ENCODE assay signal across 21 cellular contexts in genomic region chr3:183524476-183524875, GRCh38. TPM values are rescaled to one million over a fixed set of nuclear protein-coding genes. Genes with fewer than 3 reads are reported as not detected.
DNase-seq lines count a peak whose midpoint lies in the region; ATAC-seq, FAIRE-seq and TF ChIP-seq lines count a peak whose summit lies in the region.
"Had no signal": no experiment of that assay in that cellular context is flagged by ENCODE, and none has a peak within 500 bp of the region (broad histone marks: within the 10 kb centered on the region; RNA-seq: fewer than 3 reads in every experiment).

No MANE protein-coding gene starts in this region.

- no peaks in the 10 kb centered on the region for H3K27me3 Mint-ChIP-seq in activated naive CD8-positive, alpha-beta T cell
- no peaks in the 10 kb centered on the region for H3K27me3 Mint-ChIP-seq in activated naive CD8-positive, alpha-beta T cell treated with anti-CD3 and anti-CD28 coated beads, Interleukin-2, amount 50 U/mL, for 24 hours
- no peaks in the 10 kb centered on the region for H3K27me3 Mint-ChIP-seq in stimulated activated memory B cell treated with anti-CD40 and anti-IgM and Interleukin-4, amounts not matched to agents 10 μg/mL and 1 μg/mL and 100 μg/mL, for 72 hours
- no peaks in the 10 kb centered on the region for H3K27me3 Mint-ChIP-seq in activated CD4-positive, alpha-beta T cell treated with anti-CD3 and anti-CD28 coated beads, Interleukin-2, amount 10 ng/mL, durations not matched to agents 7 days and 5 days
- H3K27me3 Mint-ChIP-seq: CD4-positive, alpha-beta memory T cell had no signal

- H3K79me2 ChIP-seq in MM.1S (ENCODE audit: low read length) (peaks cover 81% of the 10 kb centered on the region), H1 (ENCODE audit: control insufficient read depth in 1 of 2, insufficient read depth in 2 of 2, low read length in 2 of 2) (no peaks in the 10 kb centered on the region)

- H2BK12ac ChIP-seq in H1 (ENCODE audit: low read depth, low read length), result no peak overlapping the region

- no peak for TF ChIP-seq RAD21 in H1 (IDR thresholded peaks at IDR 0.05 in 1 of 2, conservative IDR thresholded peaks at IDR 0.05 in 1 of 2; ENCODE audit: low read depth in 2 of 2, low read length in 2 of 2)

- H3K36me3 ChIP-seq in MM.1S (replicated peaks; ENCODE audit: insufficient read depth, low read length), result peaks cover 3% of the 10 kb centered on the region; the same call in 1 of the 2 replicates
- no peaks in the 10 kb centered on the region for H3K36me3 ChIP-seq in H1 (ENCODE audit: control insufficient read depth in 2 of 4, insufficient read depth in 4 of 4, low read length in 3 of 4)
- H3K36me3 ChIP-seq: SJSA1 had no signal

- TF ChIP-seq CTCF in MM.1S (IDR thresholded peaks at IDR 0.05; ENCODE audit: low read length) (no peak), H1 (IDR thresholded peaks at IDR 0.05; ENCODE audit: control extremely low read depth in 1 of 3, insufficient read depth in 1 of 3, low read depth in 1 of 3, low read length in 3 of 3) (no peak)

- peak overlapping the region; percentile 7; the same call in 1 of the 2 replicates for H3K27ac ChIP-seq in MM.1S (ENCODE audit: low read length)
- H3K27ac ChIP-seq in H1 (ENCODE audit: low read depth, low read length), result no peak overlapping the region
- H3K27ac ChIP-seq: PC-9, SJSA1 had no signal

- no peak for TF ChIP-seq EP300 in H1 (IDR thresholded peaks at IDR 0.05; ENCODE audit: borderline replicate concordance in 1 of 2, low read depth in 2 of 2, low read length in 2 of 2)

- no peak overlapping the region for H4K8ac ChIP-seq in H1 (ENCODE audit: extremely low read depth, insufficient read depth, low read length)

- H3K4me1 ChIP-seq in MM.1S (ENCODE audit: low read length), result peaks cover 66% of the 10 kb centered on the region
- H3K4me1 ChIP-seq in H1 (replicated peaks in 1 of 4; ENCODE audit: control insufficient read depth in 3 of 4, insufficient read depth in 4 of 4, low read length in 3 of 4), result no peaks in the 10 kb centered on the region
- H3K4me1 ChIP-seq: SJSA1 had no signal

- no peak overlapping the region for H3K14ac ChIP-seq in H1 (ENCODE audit: insufficient read length)

- no peaks in the 10 kb centered on the region; the same call in 1 of the 2 replicates for H3K79me1 ChIP-seq in H1 (ENCODE audit: low read depth, low read length)

- no peak for ATAC-seq in activated naive CD8-positive, alpha-beta T cell treated with anti-CD3 and anti-CD28 coated beads, Interleukin-2, amount 50 U/mL, for 24 hours
- ATAC-seq in stimulated activated memory B cell treated with anti-CD40 and anti-IgM and Interleukin-4, amounts not matched to agents 10 μg/mL and 1 μg/mL and 100 μg/mL, for 72 hours, result no peak
- no peak for ATAC-seq in HG02885 (IDR thresholded peaks at IDR 0.05; ENCODE audit: poor library complexity, unreplicated experiment)
- ATAC-seq: HepG2 had no signal

- H3K4me2 ChIP-seq in MM.1S (ENCODE audit: low read depth, low read length) (no peak overlapping the region), H1 (ENCODE audit: insufficient read depth in 1 of 2, low read depth in 2 of 2, low read length in 2 of 2) (no peak overlapping the region)
- H3K4me2 ChIP-seq: PC-9 had no signal

- peak overlapping the region; percentile 10 for H3K27ac Mint-ChIP-seq in activated naive CD8-positive, alpha-beta T cell
- H3K27ac Mint-ChIP-seq in activated naive CD8-positive, alpha-beta T cell treated with anti-CD3 and anti-CD28 coated beads, Interleukin-2, amount 50 U/mL, for 24 hours, result no peak overlapping the region
- H3K27ac Mint-ChIP-seq in stimulated activated memory B cell treated with anti-CD40 and anti-IgM and Interleukin-4, amounts not matched to agents 10 μg/mL and 1 μg/mL and 100 μg/mL, for 72 hours, result peak overlapping the region; percentile 87
- H3K27ac Mint-ChIP-seq in activated CD4-positive, alpha-beta T cell treated with anti-CD3 and anti-CD28 coated beads, Interleukin-2, amount 10 ng/mL, durations not matched to agents 7 days and 5 days, result no peak overlapping the region

- peaks cover 52% of the 10 kb centered on the region for H3K4me1 Mint-ChIP-seq in activated naive CD8-positive, alpha-beta T cell (ENCODE audit: low read depth)
- H3K4me1 Mint-ChIP-seq in activated naive CD8-positive, alpha-beta T cell treated with anti-CD3 and anti-CD28 coated beads, Interleukin-2, amount 50 U/mL, for 24 hours, result peaks cover 36% of the 10 kb centered on the region
- H3K4me1 Mint-ChIP-seq in stimulated activated memory B cell treated with anti-CD40 and anti-IgM and Interleukin-4, amounts not matched to agents 10 μg/mL and 1 μg/mL and 100 μg/mL, for 72 hours, result peaks cover 69% of the 10 kb centered on the region
- H3K4me1 Mint-ChIP-seq in activated CD4-positive, alpha-beta T cell treated with anti-CD3 and anti-CD28 coated beads, Interleukin-2, amount 10 ng/mL, durations not matched to agents 7 days and 5 days, result peaks cover 51% of the 10 kb centered on the region

- no peak overlapping the region for H2AK5ac ChIP-seq in H1 (ENCODE audit: low read depth, low read length)

- H3K9me3 Mint-ChIP-seq in activated naive CD8-positive, alpha-beta T cell (ENCODE audit: low read depth), result no peaks in the 10 kb centered on the region
- no peaks in the 10 kb centered on the region for H3K9me3 Mint-ChIP-seq in activated naive CD8-positive, alpha-beta T cell treated with anti-CD3 and anti-CD28 coated beads, Interleukin-2, amount 50 U/mL, for 24 hours
- H3K9me3 Mint-ChIP-seq in stimulated activated memory B cell treated with anti-CD40 and anti-IgM and Interleukin-4, amounts not matched to agents 10 μg/mL and 1 μg/mL and 100 μg/mL, for 72 hours, result peaks cover 3% of the 10 kb centered on the region
- peaks cover 6% of the 10 kb centered on the region for H3K9me3 Mint-ChIP-seq in activated CD4-positive, alpha-beta T cell treated with anti-CD3 and anti-CD28 coated beads, Interleukin-2, amount 10 ng/mL, durations not matched to agents 7 days and 5 days
- H3K9me3 Mint-ChIP-seq: CD4-positive, alpha-beta memory T cell had no signal

- no peaks in the 10 kb centered on the region for H3K9me2 ChIP-seq in MM.1S (replicated peaks; ENCODE audit: insufficient read depth, low read length)

- H2AFZ ChIP-seq in MM.1S (ENCODE audit: low read length) (no peak overlapping the region), H1 (ENCODE audit: low read length) (no peak overlapping the region)
- H2AFZ ChIP-seq: PC-9 had no signal

- WGBS in H1 (ENCODE audit: extremely low coverage in 1 of 2, insufficient coverage in 1 of 2, insufficient read length in 1 of 2, insufficient replicate concordance in 2 of 2, low coverage in 1 of 2, low lambda C conversion rate in 2 of 2, missing lambda C conversion rate in 1 of 2), 2 experiments, result 91% methylated on average over 6 of the region's 6 CpGs; no CpG with 5 or more reads in 1 of the 2 experiments

- no peaks in the 10 kb centered on the region for H4K20me1 ChIP-seq in MM.1S (ENCODE audit: insufficient read depth, low read length)
- H4K20me1 ChIP-seq in H1 (replicated peaks in 1 of 2; ENCODE audit: control insufficient read depth in 1 of 2, insufficient read depth in 2 of 2, low read length in 2 of 2), result no peaks in the 10 kb centered on the region

- POLR2A ChIA-PET in H1 (lab: Charles Lee; ENCODE audit: partially characterized antibody), result no interaction called here
- POLR2A ChIA-PET in activated CD4-positive, alpha-beta T cell treated with anti-CD3 and anti-CD28 coated beads, Interleukin-2, amount 10 ng/mL, durations not matched to agents 7 days and 5 days (lab: Charles Lee), result interaction anchor here (0.7 kb wide), 1 partner anchor 31 kb away, joined by 4 read pairs; the partner anchor contains the start of gene KLHL6

- H3K18ac ChIP-seq in H1 (ENCODE audit: extremely low read depth, low read length), result no peak overlapping the region

- no peak overlapping the region for H3K23ac ChIP-seq in H1 (ENCODE audit: insufficient read length)

- H3K9ac ChIP-seq in MM.1S (ENCODE audit: low read length) (no peak overlapping the region), H1 (replicated peaks in 1 of 4; ENCODE audit: extremely low read depth in 1 of 4, low read depth in 3 of 4, low read length in 3 of 4) (no peak overlapping the region)

- H3K36me3 Mint-ChIP-seq in activated naive CD8-positive, alpha-beta T cell, result peaks cover 30% of the 10 kb centered on the region
- peaks cover 52% of the 10 kb centered on the region for H3K36me3 Mint-ChIP-seq in activated naive CD8-positive, alpha-beta T cell treated with anti-CD3 and anti-CD28 coated beads, Interleukin-2, amount 50 U/mL, for 24 hours (ENCODE audit: low read depth)
- peaks cover 66% of the 10 kb centered on the region for H3K36me3 Mint-ChIP-seq in stimulated activated memory B cell treated with anti-CD40 and anti-IgM and Interleukin-4, amounts not matched to agents 10 μg/mL and 1 μg/mL and 100 μg/mL, for 72 hours
- peaks cover 70% of the 10 kb centered on the region for H3K36me3 Mint-ChIP-seq in activated CD4-positive, alpha-beta T cell treated with anti-CD3 and anti-CD28 coated beads, Interleukin-2, amount 10 ng/mL, durations not matched to agents 7 days and 5 days (ENCODE audit: low read depth)

- TF ChIP-seq POLR2A in H1 (IDR thresholded peaks at IDR 0.05; ENCODE audit: control extremely low read depth in 1 of 2, low read depth in 2 of 2, low read length in 2 of 2), result no peak

- no peak overlapping the region for H3K4me3 Mint-ChIP-seq in activated naive CD8-positive, alpha-beta T cell
- no peak overlapping the region for H3K4me3 Mint-ChIP-seq in activated naive CD8-positive, alpha-beta T cell treated with anti-CD3 and anti-CD28 coated beads, Interleukin-2, amount 50 U/mL, for 24 hours
- no peak overlapping the region for H3K4me3 Mint-ChIP-seq in stimulated activated memory B cell treated with anti-CD40 and anti-IgM and Interleukin-4, amounts not matched to agents 10 μg/mL and 1 μg/mL and 100 μg/mL, for 72 hours
- no peak overlapping the region for H3K4me3 Mint-ChIP-seq in activated CD4-positive, alpha-beta T cell treated with anti-CD3 and anti-CD28 coated beads, Interleukin-2, amount 10 ng/mL, durations not matched to agents 7 days and 5 days
- H3K4me3 Mint-ChIP-seq: CD4-positive, alpha-beta memory T cell had no signal

- H2BK5ac ChIP-seq in H1 (ENCODE audit: low read depth, low read length), result no peak overlapping the region

- H3K23me2 ChIP-seq in H1 (ENCODE audit: low read depth, low read length), result no peaks in the 10 kb centered on the region

- no peak for FAIRE-seq in H1 (lab: Jason Lieb, UNC)
- FAIRE-seq: HepG2 had no signal

- CTCF ChIA-PET in H1 (lab: Charles Lee; ENCODE audit: partially characterized antibody), result interaction anchor here (1.2 kb wide), 1 partner anchor 8 kb away, joined by 3 read pairs; no protein-coding TSS in a partner anchor
- CTCF ChIA-PET in activated CD4-positive, alpha-beta T cell treated with anti-CD3 and anti-CD28 coated beads, Interleukin-2, amount 10 ng/mL, durations not matched to agents 7 days and 5 days (lab: Charles Lee), result interaction anchor here (1.2 kb wide), 1 partner anchor 11 kb away, joined by 4 read pairs; no protein-coding TSS in a partner anchor

- no peak for DNase-seq in activated naive CD8-positive, alpha-beta T cell treated with anti-CD3 and anti-CD28 coated beads, Interleukin-2, amount 50 U/mL, for 24 hours
- no peak for DNase-seq in MM.1S
- no peak for DNase-seq in H1 (ENCODE audit: low read depth in 1 of 2, low spot score in 2 of 2)
- DNase-seq in activated CD4-positive, alpha-beta T cell treated with anti-CD3 and anti-CD28 coated beads, Interleukin-2, amount 10 ng/mL, durations not matched to agents 7 days and 5 days, result no peak
- DNase-seq in DMS53 treated with DMSO at 0.1 percent for 48 hours (lab: John Stamatoyannopoulos, UW; ENCODE audit: unreplicated experiment), result no peak
- DNase-seq: CD4-positive, alpha-beta memory T cell; DMS79; KG1; NCI-H1048; NCI-H146; NCI-H2081; NCI-H510A; NCI-H82; PC-9 had no signal

- no peak overlapping the region for H4K5ac ChIP-seq in H1 (ENCODE audit: insufficient read length, low read depth, low read length)

- no peak overlapping the region for H2BK20ac ChIP-seq in H1 (ENCODE audit: low read length)

- no peak overlapping the region for H2BK15ac ChIP-seq in H1 (ENCODE audit: low read length)

- H3K9me3 ChIP-seq in MM.1S (replicated peaks; ENCODE audit: insufficient read depth, low read length), result no peaks in the 10 kb centered on the region
- H3K9me3 ChIP-seq in H1 (ENCODE audit: insufficient read depth in 2 of 2, low read depth in 1 of 2, low read length in 1 of 2), result no peaks in the 10 kb centered on the region
- H3K9me3 ChIP-seq: SJSA1 had no signal

- H3F3A ChIP-seq in MM.1S (ENCODE audit: insufficient read depth, low read length), result peaks cover 57% of the 10 kb centered on the region

- H3K27me3 ChIP-seq in MM.1S (replicated peaks; ENCODE audit: insufficient read depth, low read length) (no peaks in the 10 kb centered on the region), H1 (replicated peaks in 1 of 4; ENCODE audit: control insufficient read depth in 3 of 4, extremely low read depth in 1 of 4, insufficient read depth in 3 of 4, low read length in 3 of 4) (no peaks in the 10 kb centered on the region)
- H3K27me3 ChIP-seq: SJSA1 had no signal

- peak overlapping the region; percentile 32 for H4K91ac ChIP-seq in H1 (replicated peaks; ENCODE audit: insufficient read length, low read length)

- H3K56ac ChIP-seq in H1 (replicated peaks; ENCODE audit: insufficient read length, low read depth, low read length), result no peak overlapping the region

- H3K4ac ChIP-seq in H1 (replicated peaks; ENCODE audit: insufficient read length, low read depth, low read length), result no peak overlapping the region

- H2BK120ac ChIP-seq in H1 (replicated peaks; ENCODE audit: low read depth, low read length), result no peak overlapping the region

- H3K4me3 ChIP-seq in MM.1S (ENCODE audit: low read length), result no peak overlapping the region
- no peak overlapping the region for H3K4me3 ChIP-seq in H1 (ENCODE audit: extremely low read depth in 1 of 4, insufficient read depth in 2 of 4, low read depth in 3 of 4, low read length in 4 of 4)
- H3K4me3 ChIP-seq: PC-9, SJSA1 had no signal

RNA-seq across cellular contexts. Expression of gene KLHL6, which starts 31.0 kb away (rescaled TPM):
- total RNA-seq in H1 (2021; fragmentation: NEBNext Ultra II Directional; extraction: Animal tissue kit (Norgen Biotek cat#: 25700)), result not detected in 2 replicates
- 0.05 and 0.08 TPM in 2 replicates for polyA plus RNA-seq in H1 (2011; rRNA removed)
- 0.09 TPM for polyA plus RNA-seq in H1 (2011; cell fraction: cytosol; rRNA removed)
- polyA plus RNA-seq in H1 (2011; cell fraction: nucleus; rRNA removed), result 0.09 TPM
- polyA plus RNA-seq in H1 (2012, experiment 1 of 2), result 0.05 to 0.08 TPM (median 0.05 TPM) in 4 replicates
- 0.05 TPM for polyA plus RNA-seq in H1 (2012, experiment 2 of 2)
- 0.02 TPM for polyA plus RNA-seq in H1 (2013, experiment 1 of 2)
- polyA plus RNA-seq in H1 (2013, experiment 2 of 2), result 0.04 TPM
- 0.07 and 0.28 TPM in 2 replicates for polyA minus RNA-seq in H1 (2011; rRNA and poly(A)+ RNA removed)
- polyA minus RNA-seq in H1 (2011; cell fraction: cytosol; rRNA and poly(A)+ RNA removed), result not detected
- polyA minus RNA-seq in H1 (2011; cell fraction: nucleus; rRNA and poly(A)+ RNA removed), result 0.40 TPM
- 10 to 100 TPM; 40.4 to 41.2 TPM for total RNA-seq in activated CD4-positive, alpha-beta T cell treated with anti-CD3 and anti-CD28 coated beads, Interleukin-2, amount 10 ng/mL, durations not matched to agents 7 days and 5 days
- total RNA-seq: G401, HepG2, M059J, SJSA1 had no signal
- polyA plus RNA-seq: HepG2 had no signal

Comparison
In these comparisons a context has a peak if more than half of its experiments do, and no peak if none do; other contexts are left out.
1. H3K27ac Mint-ChIP-seq: peak in activated naive CD8-positive, alpha-beta T cell (single experiment) and stimulated activated memory B cell treated with anti-CD40 and anti-IgM and Interleukin-4, amounts not matched to agents 10 μg/mL and 1 μg/mL and 100 μg/mL, for 72 hours (single experiment); none in activated naive CD8-positive, alpha-beta T cell treated with anti-CD3 and anti-CD28 coated beads, Interleukin-2, amount 50 U/mL, for 24 hours (single experiment) and activated CD4-positive, alpha-beta T cell treated with anti-CD3 and anti-CD28 coated beads, Interleukin-2, amount 10 ng/mL, durations not matched to agents 7 days and 5 days (single experiment).
2. RNA of gene KLHL6, which starts 31.0 kb away (total RNA-seq): 40.4 to 41.2 TPM in activated CD4-positive, alpha-beta T cell treated with anti-CD3 and anti-CD28 coated beads, Interleukin-2, amount 10 ng/mL, durations not matched to agents 7 days and 5 days; not detected in H1; every median in the first group is over 10 times any median in the second.